9 cellular contexts compared by ENCODE assay signal in the genomic region with DNA sequence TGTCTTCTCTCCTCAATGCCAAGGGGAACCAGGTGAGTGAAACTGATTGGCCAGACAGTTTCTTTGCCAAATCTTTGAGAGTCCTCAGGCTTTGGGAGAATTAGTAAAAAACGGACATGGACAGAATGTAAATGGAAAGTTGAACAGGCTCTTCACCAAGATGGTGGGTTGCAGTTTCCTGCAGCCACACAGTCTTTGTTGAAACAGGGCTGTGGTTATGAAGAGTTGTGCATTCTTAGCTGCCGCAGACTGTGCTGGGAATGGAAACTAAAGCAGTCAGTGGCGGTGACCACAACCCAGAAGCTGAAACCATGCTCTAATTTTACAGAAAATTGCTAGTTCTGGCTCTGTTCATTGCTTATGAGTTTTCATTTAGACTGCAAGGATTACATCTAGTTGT. TPM values are rescaled to one million over a fixed set of nuclear protein-coding genes. Genes with fewer than 3 reads are reported as not detected.
DNase-seq lines count a peak whose midpoint lies in the region; ATAC-seq and TF ChIP-seq lines count a peak whose summit lies in the region.
"Had no signal": no experiment of that assay in that cellular context is flagged by ENCODE, and none has a peak within 500 bp of the region (broad histone marks: within the 10 kb centered on the region; RNA-seq: fewer than 3 reads in every experiment).

No MANE protein-coding gene starts in this region.

- H4K20me1 ChIP-seq in KMS-11 (ENCODE audit: insufficient read depth) = no peaks in the 10 kb centered on the region

- H3K36me3 ChIP-seq in KMS-11 (ENCODE audit: insufficient read depth) = no peaks in the 10 kb centered on the region

- TF ChIP-seq CTCF in KMS-11 (conservative IDR thresholded peaks at IDR 0.05; ENCODE audit: low read depth, low read length) = no peak

- DNase-seq in activated CD4-positive, CD25-positive, alpha-beta regulatory T cell treated with anti-CD3 and anti-CD28 coated beads, Interleukin-2, amount 50 U/mL, for 72 hours = no peak
- DNase-seq in activated naive CD4-positive, alpha-beta T cell treated with anti-CD3 and anti-CD28 coated beads, Interleukin-2, amount 10 ng/mL, durations not matched to agents 7 days and 5 days = peak; percentile 82
- peak; percentile 30 to 61 for DNase-seq in stimulated activated CD8-positive, alpha-beta memory T cell treated with anti-CD3 and anti-CD28 coated beads, Interleukin-7, amount 100 ng/mL, for 4 hours (ENCODE audit: low read depth in 2 of 2)
- DNase-seq in NCI-H345 (lab: John Stamatoyannopoulos, UW) (no peak), NCI-H82 (lab: John Stamatoyannopoulos, UW) (no peak), cardiac septum (ENCODE audit: low spot score) (no peak)
- DNase-seq: naive B cell had no signal

- peaks cover 74% of the 10 kb centered on the region for H3K4me1 ChIP-seq in KMS-11 (ENCODE audit: low read depth, poor library complexity, severe bottlenecking)

- peaks cover under 1% of the 10 kb centered on the region for H3K9me3 Mint-ChIP-seq in activated naive CD4-positive, alpha-beta T cell treated with anti-CD3 and anti-CD28 coated beads, Interleukin-2, amount 10 ng/mL, durations not matched to agents 7 days and 5 days
- H3K9me3 Mint-ChIP-seq: naive B cell had no signal

- H2AFZ ChIP-seq in KMS-11 (ENCODE audit: low read depth) = 0 out of 2 replicates have a peak overlapping the region, but pooled peaks have one; percentile 8

- peaks cover 82% of the 10 kb centered on the region for H3K36me3 Mint-ChIP-seq in activated naive CD4-positive, alpha-beta T cell treated with anti-CD3 and anti-CD28 coated beads, Interleukin-2, amount 10 ng/mL, durations not matched to agents 7 days and 5 days

- peak overlapping the region; percentile 83 for H3K27ac ChIP-seq in KMS-11

- H3K27me3 ChIP-seq in KMS-11 (ENCODE audit: insufficient read depth, low read depth) = no peaks in the 10 kb centered on the region

- H3K4me1 Mint-ChIP-seq in activated naive CD4-positive, alpha-beta T cell treated with anti-CD3 and anti-CD28 coated beads, Interleukin-2, amount 10 ng/mL, durations not matched to agents 7 days and 5 days = peaks cover 60% of the 10 kb centered on the region

- H3K79me2 ChIP-seq in KMS-11 (ENCODE audit: insufficient read depth, low read depth) = no peaks in the 10 kb centered on the region

- H3K27me3 Mint-ChIP-seq in activated naive CD4-positive, alpha-beta T cell treated with anti-CD3 and anti-CD28 coated beads, Interleukin-2, amount 10 ng/mL, durations not matched to agents 7 days and 5 days = no peaks in the 10 kb centered on the region
- H3K27me3 Mint-ChIP-seq: naive B cell had no signal

- peak overlapping the region; percentile 91 for H3K27ac Mint-ChIP-seq in activated naive CD4-positive, alpha-beta T cell treated with anti-CD3 and anti-CD28 coated beads, Interleukin-2, amount 10 ng/mL, durations not matched to agents 7 days and 5 days

- peak; percentile 89 to 95 for ATAC-seq in activated CD4-positive, CD25-positive, alpha-beta regulatory T cell treated with anti-CD3 and anti-CD28 coated beads, Interleukin-2, amount 50 U/mL, for 24 hours

- peak overlapping the region; percentile 56 for H3K4me3 Mint-ChIP-seq in activated naive CD4-positive, alpha-beta T cell treated with anti-CD3 and anti-CD28 coated beads, Interleukin-2, amount 10 ng/mL, durations not matched to agents 7 days and 5 days

- CTCF ChIA-PET in activated naive CD4-positive, alpha-beta T cell treated with anti-CD3 and anti-CD28 coated beads, Interleukin-2, amount 10 ng/mL, durations not matched to agents 7 days and 5 days (lab: Charles Lee) = interaction anchor here (1.2 to 2.7 kb wide), 5 partner anchors 18 to 265 kb away, joined by 3 to 34 read pairs (median 7); no protein-coding TSS in a partner anchor

- intact Hi-C loops in cardiac septum (cut with DNase I) = no loop called here

- peak overlapping the region; percentile 98 for H3K4me2 ChIP-seq in KMS-11

- peak overlapping the region; percentile 16; the same call in 1 of the 2 replicates for H3K9ac ChIP-seq in KMS-11

- no peak overlapping the region for H3K4me3 ChIP-seq in KMS-11 (IDR thresholded peaks at IDR 0.05; ENCODE audit: insufficient read depth, low read depth, low read length)

RNA-seq across cellular contexts. Expression of a gene that starts 42.1 kb away (rescaled TPM):
- 29.0 TPM for total RNA-seq in cardiac septum

Comparison
In these comparisons a context has a peak if more than half of its experiments do, and no peak if none do; other contexts are left out.
1. DNase-seq: peak in activated naive CD4-positive, alpha-beta T cell treated with anti-CD3 and anti-CD28 coated beads, Interleukin-2, amount 10 ng/mL, durations not matched to agents 7 days and 5 days (single experiment) and stimulated activated CD8-positive, alpha-beta memory T cell treated with anti-CD3 and anti-CD28 coated beads, Interleukin-7, amount 100 ng/mL, for 4 hours (2 of 2); none in activated CD4-positive, CD25-positive, alpha-beta regulatory T cell treated with anti-CD3 and anti-CD28 coated beads, Interleukin-2, amount 50 U/mL, for 72 hours (single experiment), NCI-H345 (single experiment), NCI-H82 (single experiment) and cardiac septum (single experiment).